In genomic region chr3:44995142-44995770, GRCh38 we compare ENCODE assay signal across 8 cellular contexts. TPM values are rescaled to one million over a fixed set of nuclear protein-coding genes. Genes with fewer than 3 reads are reported as not detected.
A peak's percentile ranks its signal among the peaks of the same experiment; 100 is the strongest.
DNase-seq lines count a peak whose midpoint lies in the region; ATAC-seq, FAIRE-seq and TF ChIP-seq lines count a peak whose summit lies in the region.

No MANE protein-coding gene starts in this region.

- no peak for ATAC-seq in HG03159 (IDR thresholded peaks at IDR 0.05; ENCODE audit: unreplicated experiment)
- ATAC-seq in GM19035 (IDR thresholded peaks at IDR 0.05; ENCODE audit: unreplicated experiment), result no peak
- ATAC-seq in GM18861 (IDR thresholded peaks at IDR 0.05; ENCODE audit: unreplicated experiment), result no peak

- H3K27ac Mint-ChIP-seq in nephron, result peak overlapping the region; percentile 87 to 97 (median 94)

- DNase-seq in D721Med (ENCODE audit: insufficient read length, low spot score) (peak; percentile 30), NCI-H2029 (lab: John Stamatoyannopoulos, UW) (peak; percentile 62), cerebellum (ENCODE audit: low spot score) (peak; percentile 64), LoVo (ENCODE audit: low spot score) (no peak)

- peaks cover 54% of the 10 kb centered on the region for H3K36me3 Mint-ChIP-seq in nephron (ENCODE audit: low read depth)

- no peaks in the 10 kb centered on the region for H3K27me3 Mint-ChIP-seq in nephron (ENCODE audit: low read depth)

- FAIRE-seq in D721Med (lab: Jason Lieb, UNC), result peak; percentile 81

- no peak for TF ChIP-seq CTCF in D721Med (IDR thresholded peaks at IDR 0.05; ENCODE audit: insufficient read depth, missing control alignments)
- TF ChIP-seq CTCF in nephron (IDR thresholded peaks at IDR 0.05; ENCODE audit: unreplicated experiment in 3 of 3), result no peak

- H3K9me3 Mint-ChIP-seq in nephron, result no peaks in the 10 kb centered on the region

- H3K4me1 Mint-ChIP-seq in nephron, result peaks cover 41% of the 10 kb centered on the region

- peak overlapping the region in 2 of 3 experiments; percentile 3 to 16 for H3K4me3 Mint-ChIP-seq in nephron

RNA-seq across cellular contexts. Expression of gene EXOSC7, which starts 19.2 kb away (rescaled TPM):
- 25.5 TPM for total RNA-seq in cerebellum

RNA-seq across cellular contexts. Expression of gene ZDHHC3, which starts 19.3 kb away (rescaled TPM):
- total RNA-seq in cerebellum, result 45.0 TPM

RNA-seq across cellular contexts. Expression of gene CLEC3B, which starts 30.8 kb away (rescaled TPM):
- 17.1 TPM for total RNA-seq in cerebellum
